ENCODE assay signal across 23 cellular contexts in genomic region chr13:110465696-110466095, GRCh38.
"Had no signal": no experiment of that assay in that cellular context is flagged by ENCODE, and none has a peak within 500 bp of the region (broad histone marks: within the 10 kb centered on the region; RNA-seq: fewer than 3 reads in every experiment).

No MANE protein-coding gene starts in this region.

- H3K4me3 Mint-ChIP-seq: activated CD4-positive, alpha-beta T cell treated with anti-CD3 and anti-CD28 coated beads, Interleukin-2, amount 10 ng/mL, durations not matched to agents 7 days and 5 days; nephron progenitor cell had no signal

- DNase-seq: activated CD4-positive, alpha-beta T cell treated with anti-CD3 and anti-CD28 coated beads, Interleukin-2, amount 10 ng/mL, durations not matched to agents 7 days and 5 days; activated CD8-positive, alpha-beta memory T cell treated with anti-CD3 and anti-CD28 coated beads for 24 hours; activated CD8-positive, alpha-beta memory T cell treated with anti-CD3 and anti-CD28 coated beads, Interleukin-2, amount 50 U/mL, for 48 hours; activated effector memory CD4-positive, alpha-beta T cell treated with Interleukin-2 at 50 U/mL for 16 hours; activated naive CD4-positive, alpha-beta T cell treated with anti-CD3 and anti-CD28 coated beads, Interleukin-2, amount 50 U/mL, for 16 hours; activated T-cell treated with anti-CD3 and anti-CD28 coated beads, Interleukin-2, amount 50 U/mL, for 48 hours; aorta; cerebellar nuclear complex; effector CD8-positive, alpha-beta T cell; foreskin fibroblast; islet precursor cell; midbrain; nephron progenitor cell; psoas muscle; right cardiac atrium; SK-N-SH; stimulated activated CD4-positive, alpha-beta T cell treated with anti-CD3 and anti-CD28 coated beads, Interleukin-15, amount 100 ng/mL, for 24 hours; stimulated activated CD4-positive, alpha-beta T cell treated with anti-CD3 and anti-CD28 coated beads, Interleukin-2, amount 100 ng/mL, for 48 hours; T-helper 1 cell; T1000; upper lobe of right lung had no signal

- H3K27ac Mint-ChIP-seq: activated CD4-positive, alpha-beta T cell treated with anti-CD3 and anti-CD28 coated beads, Interleukin-2, amount 10 ng/mL, durations not matched to agents 7 days and 5 days; nephron progenitor cell had no signal

- H3K4me3 ChIP-seq: hepatocyte, psoas muscle, skin epidermis, upper lobe of right lung had no signal

- H3K27ac ChIP-seq: hepatocyte, psoas muscle, skin epidermis, upper lobe of right lung had no signal

- H3K9me3 ChIP-seq: psoas muscle, SK-N-SH, upper lobe of right lung had no signal

- ATAC-seq: psoas muscle, right cardiac atrium, upper lobe of right lung had no signal

- H3K9me3 Mint-ChIP-seq: activated CD4-positive, alpha-beta T cell treated with anti-CD3 and anti-CD28 coated beads, Interleukin-2, amount 10 ng/mL, durations not matched to agents 7 days and 5 days; nephron progenitor cell had no signal

- H3K9ac ChIP-seq: SK-N-SH had no signal

- H3K4me1 ChIP-seq: psoas muscle, upper lobe of right lung had no signal

- H3K27me3 ChIP-seq: hepatocyte, upper lobe of right lung had no signal
